Comparison of ENCODE assay signal across 1 cellular context in genomic region chr2:215311625-215312394, GRCh38.
TF ChIP-seq lines count a peak whose summit lies in the region.

ATIC (plus strand) TSS chr2:215312059; CDS start chr2:215312143, 84 bp downstream.

TF ChIP-seq in HepG2, 621 proteins besides CTCF, POLR2A, EP300 and RAD21 (continued from another document and continues in another):
- TF ChIP-seq, protein P1, sequence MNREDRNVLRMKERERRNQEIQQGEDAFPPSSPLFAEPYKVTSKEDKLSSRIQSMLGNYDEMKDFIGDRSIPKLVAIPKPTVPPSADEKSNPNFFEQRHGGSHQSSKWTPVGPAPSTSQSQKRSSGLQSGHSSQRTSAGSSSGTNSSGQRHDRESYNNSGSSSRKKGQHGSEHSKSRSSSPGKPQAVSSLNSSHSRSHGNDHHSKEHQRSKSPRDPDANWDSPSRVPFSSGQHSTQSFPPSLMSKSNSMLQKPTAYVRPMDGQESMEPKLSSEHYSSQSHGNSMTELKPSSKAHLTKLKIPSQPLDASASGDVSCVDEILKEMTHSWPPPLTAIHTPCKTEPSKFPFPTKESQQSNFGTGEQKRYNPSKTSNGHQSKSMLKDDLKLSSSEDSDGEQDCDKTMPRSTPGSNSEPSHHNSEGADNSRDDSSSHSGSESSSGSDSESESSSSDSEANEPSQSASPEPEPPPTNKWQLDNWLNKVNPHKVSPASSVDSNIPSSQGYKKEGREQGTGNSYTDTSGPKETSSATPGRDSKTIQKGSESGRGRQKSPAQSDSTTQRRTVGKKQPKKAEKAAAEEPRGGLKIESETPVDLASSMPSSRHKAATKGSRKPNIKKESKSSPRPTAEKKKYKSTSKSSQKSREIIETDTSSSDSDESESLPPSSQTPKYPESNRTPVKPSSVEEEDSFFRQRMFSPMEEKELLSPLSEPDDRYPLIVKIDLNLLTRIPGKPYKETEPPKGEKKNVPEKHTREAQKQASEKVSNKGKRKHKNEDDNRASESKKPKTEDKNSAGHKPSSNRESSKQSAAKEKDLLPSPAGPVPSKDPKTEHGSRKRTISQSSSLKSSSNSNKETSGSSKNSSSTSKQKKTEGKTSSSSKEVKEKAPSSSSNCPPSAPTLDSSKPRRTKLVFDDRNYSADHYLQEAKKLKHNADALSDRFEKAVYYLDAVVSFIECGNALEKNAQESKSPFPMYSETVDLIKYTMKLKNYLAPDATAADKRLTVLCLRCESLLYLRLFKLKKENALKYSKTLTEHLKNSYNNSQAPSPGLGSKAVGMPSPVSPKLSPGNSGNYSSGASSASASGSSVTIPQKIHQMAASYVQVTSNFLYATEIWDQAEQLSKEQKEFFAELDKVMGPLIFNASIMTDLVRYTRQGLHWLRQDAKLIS (CRISPR knock-in tag; IDR thresholded peaks at IDR 0.05), result no peak; the same call in 1 of the 2 replicates
- no peak for TF ChIP-seq HHEX (CRISPR knock-in tag; IDR thresholded peaks at IDR 0.05)
- TF ChIP-seq ZNF260 (CRISPR knock-in tag; IDR thresholded peaks at IDR 0.05; ENCODE audit: borderline replicate concordance, low read depth), result 0 out of 2 replicates have a peak, but pooled peaks have one; percentile 87
- TF ChIP-seq ZNF570 (CRISPR knock-in tag; IDR thresholded peaks at IDR 0.05; ENCODE audit: borderline replicate concordance), result peak; percentile 99
- TF ChIP-seq ZNF230 (CRISPR knock-in tag; IDR thresholded peaks at IDR 0.05), result peak; percentile 99
- peak; percentile 78; the same call in 1 of the 2 replicates for TF ChIP-seq TEAD2 (CRISPR knock-in tag; IDR thresholded peaks at IDR 0.05)
- TF ChIP-seq ZNF7 (CRISPR knock-in tag; IDR thresholded peaks at IDR 0.05), result peak; percentile 2; the same call in 1 of the 2 replicates
- TF ChIP-seq, protein P2, sequence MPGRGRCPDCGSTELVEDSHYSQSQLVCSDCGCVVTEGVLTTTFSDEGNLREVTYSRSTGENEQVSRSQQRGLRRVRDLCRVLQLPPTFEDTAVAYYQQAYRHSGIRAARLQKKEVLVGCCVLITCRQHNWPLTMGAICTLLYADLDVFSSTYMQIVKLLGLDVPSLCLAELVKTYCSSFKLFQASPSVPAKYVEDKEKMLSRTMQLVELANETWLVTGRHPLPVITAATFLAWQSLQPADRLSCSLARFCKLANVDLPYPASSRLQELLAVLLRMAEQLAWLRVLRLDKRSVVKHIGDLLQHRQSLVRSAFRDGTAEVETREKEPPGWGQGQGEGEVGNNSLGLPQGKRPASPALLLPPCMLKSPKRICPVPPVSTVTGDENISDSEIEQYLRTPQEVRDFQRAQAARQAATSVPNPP (CRISPR knock-in tag; IDR thresholded peaks at IDR 0.05), result peak; percentile 99
- peak; percentile 93 for TF ChIP-seq ELF1 (CRISPR knock-in tag; IDR thresholded peaks at IDR 0.05)
- no peak for TF ChIP-seq ZNF282 (IDR thresholded peaks at IDR 0.05; ENCODE audit: partially characterized antibody)
- TF ChIP-seq, protein P3, sequence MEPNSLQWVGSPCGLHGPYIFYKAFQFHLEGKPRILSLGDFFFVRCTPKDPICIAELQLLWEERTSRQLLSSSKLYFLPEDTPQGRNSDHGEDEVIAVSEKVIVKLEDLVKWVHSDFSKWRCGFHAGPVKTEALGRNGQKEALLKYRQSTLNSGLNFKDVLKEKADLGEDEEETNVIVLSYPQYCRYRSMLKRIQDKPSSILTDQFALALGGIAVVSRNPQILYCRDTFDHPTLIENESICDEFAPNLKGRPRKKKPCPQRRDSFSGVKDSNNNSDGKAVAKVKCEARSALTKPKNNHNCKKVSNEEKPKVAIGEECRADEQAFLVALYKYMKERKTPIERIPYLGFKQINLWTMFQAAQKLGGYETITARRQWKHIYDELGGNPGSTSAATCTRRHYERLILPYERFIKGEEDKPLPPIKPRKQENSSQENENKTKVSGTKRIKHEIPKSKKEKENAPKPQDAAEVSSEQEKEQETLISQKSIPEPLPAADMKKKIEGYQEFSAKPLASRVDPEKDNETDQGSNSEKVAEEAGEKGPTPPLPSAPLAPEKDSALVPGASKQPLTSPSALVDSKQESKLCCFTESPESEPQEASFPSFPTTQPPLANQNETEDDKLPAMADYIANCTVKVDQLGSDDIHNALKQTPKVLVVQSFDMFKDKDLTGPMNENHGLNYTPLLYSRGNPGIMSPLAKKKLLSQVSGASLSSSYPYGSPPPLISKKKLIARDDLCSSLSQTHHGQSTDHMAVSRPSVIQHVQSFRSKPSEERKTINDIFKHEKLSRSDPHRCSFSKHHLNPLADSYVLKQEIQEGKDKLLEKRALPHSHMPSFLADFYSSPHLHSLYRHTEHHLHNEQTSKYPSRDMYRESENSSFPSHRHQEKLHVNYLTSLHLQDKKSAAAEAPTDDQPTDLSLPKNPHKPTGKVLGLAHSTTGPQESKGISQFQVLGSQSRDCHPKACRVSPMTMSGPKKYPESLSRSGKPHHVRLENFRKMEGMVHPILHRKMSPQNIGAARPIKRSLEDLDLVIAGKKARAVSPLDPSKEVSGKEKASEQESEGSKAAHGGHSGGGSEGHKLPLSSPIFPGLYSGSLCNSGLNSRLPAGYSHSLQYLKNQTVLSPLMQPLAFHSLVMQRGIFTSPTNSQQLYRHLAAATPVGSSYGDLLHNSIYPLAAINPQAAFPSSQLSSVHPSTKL (CRISPR knock-in tag; IDR thresholded peaks at IDR 0.05), result peak; percentile 88
- TF ChIP-seq ZNF607 (CRISPR knock-in tag; IDR thresholded peaks at IDR 0.05; ENCODE audit: borderline replicate concordance), result peak; percentile 98
- TF ChIP-seq MXI1 (IDR thresholded peaks at IDR 0.05; ENCODE audit: borderline replicate concordance, low read depth, low read length), result peak; percentile 99; the same call in 2 of the 3 replicates
- TF ChIP-seq ZNF543 (CRISPR knock-in tag; IDR thresholded peaks at IDR 0.05), result peak; percentile 92
- peak; percentile 98 for TF ChIP-seq ZNF343 (CRISPR knock-in tag; IDR thresholded peaks at IDR 0.05)
- TF ChIP-seq ZNF652 (CRISPR knock-in tag; IDR thresholded peaks at IDR 0.05; ENCODE audit: borderline replicate concordance, low read depth), result no peak
- peak; percentile 95 for TF ChIP-seq NFATC3 (CRISPR knock-in tag; IDR thresholded peaks at IDR 0.05)
- no peak for TF ChIP-seq HMGA1 (CRISPR knock-in tag; conservative IDR thresholded peaks at IDR 0.05)
- peak; percentile 97 for TF ChIP-seq ZFP90 (CRISPR knock-in tag; IDR thresholded peaks at IDR 0.05; ENCODE audit: borderline replicate concordance)
- TF ChIP-seq FOXP1 (IDR thresholded peaks at IDR 0.05), result no peak
- peak; percentile 22; the same call in 1 of the 2 replicates for TF ChIP-seq FOXP1 (CRISPR knock-in tag; IDR thresholded peaks at IDR 0.05)
- peak; percentile 92; the same call in 1 of the 2 replicates for TF ChIP-seq ZBTB8A (CRISPR knock-in tag; IDR thresholded peaks at IDR 0.05; ENCODE audit: borderline replicate concordance, low read depth)
- peak; percentile 100 for TF ChIP-seq ZNF205 (CRISPR knock-in tag; IDR thresholded peaks at IDR 0.05)
- peak; percentile 99 for TF ChIP-seq ZNF556 (CRISPR knock-in tag; IDR thresholded peaks at IDR 0.05; ENCODE audit: borderline replicate concordance)
- no peak for TF ChIP-seq TCF7 (IDR thresholded peaks at IDR 0.05; ENCODE audit: low read depth)
- TF ChIP-seq HOXA5 (CRISPR knock-in tag; IDR thresholded peaks at IDR 0.05), result peak; percentile 93; the same call in 1 of the 2 replicates
- TF ChIP-seq, protein P4, sequence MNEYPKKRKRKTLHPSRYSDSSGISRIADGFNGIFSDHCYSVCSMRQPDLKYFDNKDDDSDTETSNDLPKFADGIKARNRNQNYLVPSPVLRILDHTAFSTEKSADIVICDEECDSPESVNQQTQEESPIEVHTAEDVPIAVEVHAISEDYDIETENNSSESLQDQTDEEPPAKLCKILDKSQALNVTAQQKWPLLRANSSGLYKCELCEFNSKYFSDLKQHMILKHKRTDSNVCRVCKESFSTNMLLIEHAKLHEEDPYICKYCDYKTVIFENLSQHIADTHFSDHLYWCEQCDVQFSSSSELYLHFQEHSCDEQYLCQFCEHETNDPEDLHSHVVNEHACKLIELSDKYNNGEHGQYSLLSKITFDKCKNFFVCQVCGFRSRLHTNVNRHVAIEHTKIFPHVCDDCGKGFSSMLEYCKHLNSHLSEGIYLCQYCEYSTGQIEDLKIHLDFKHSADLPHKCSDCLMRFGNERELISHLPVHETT (CRISPR knock-in tag; conservative IDR thresholded peaks at IDR 0.05), result peak; percentile 94
- TF ChIP-seq NR1H2 (CRISPR knock-in tag; IDR thresholded peaks at IDR 0.05; ENCODE audit: borderline replicate concordance, low read depth), result peak; percentile 74; the same call in 1 of the 2 replicates
- TF ChIP-seq BRCA1 (CRISPR knock-in tag; IDR thresholded peaks at IDR 0.05), result no peak
- TF ChIP-seq DNMT3B (CRISPR knock-in tag; conservative IDR thresholded peaks at IDR 0.05), result no peak
- no peak for TF ChIP-seq ZNF326 (CRISPR knock-in tag; IDR thresholded peaks at IDR 0.05; ENCODE audit: borderline replicate concordance)
- peak; percentile 86; the same call in 1 of the 2 replicates for TF ChIP-seq RFXANK (CRISPR knock-in tag; IDR thresholded peaks at IDR 0.05)
- peak; percentile 32 for TF ChIP-seq SRSF1 (optimal IDR thresholded peaks at IDR 0.05; ENCODE audit: low read depth, low read length)
- TF ChIP-seq, protein P5, sequence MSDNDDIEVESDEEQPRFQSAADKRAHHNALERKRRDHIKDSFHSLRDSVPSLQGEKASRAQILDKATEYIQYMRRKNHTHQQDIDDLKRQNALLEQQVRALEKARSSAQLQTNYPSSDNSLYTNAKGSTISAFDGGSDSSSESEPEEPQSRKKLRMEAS (IDR thresholded peaks at IDR 0.05), result peak; percentile 100
- no peak; the same call in 1 of the 2 replicates for TF ChIP-seq ZBTB44 (CRISPR knock-in tag; IDR thresholded peaks at IDR 0.05)
- TF ChIP-seq CHD4 (IDR thresholded peaks at IDR 0.05; ENCODE audit: borderline replicate concordance, low read length), result no peak
- 0 out of 2 replicates have a peak, but pooled peaks have one; percentile 63 for TF ChIP-seq ZNF672 (CRISPR knock-in tag; IDR thresholded peaks at IDR 0.05)
- peak; percentile 98 for TF ChIP-seq ZNF883 (CRISPR knock-in tag; IDR thresholded peaks at IDR 0.05; ENCODE audit: not compliant biosample characterization)
- TF ChIP-seq ZNF646 (CRISPR knock-in tag; IDR thresholded peaks at IDR 0.05), result peak; percentile 52; the same call in 1 of the 2 replicates
- peak; percentile 96 for TF ChIP-seq USF2 (IDR thresholded peaks at IDR 0.05; ENCODE audit: low read depth, low read length)
- TF ChIP-seq USF2 (CRISPR knock-in tag; IDR thresholded peaks at IDR 0.05; ENCODE audit: borderline replicate concordance), result peak; percentile 97
- TF ChIP-seq NR2F2 (IDR thresholded peaks at IDR 0.05; ENCODE audit: borderline replicate concordance, low read depth), result peak; percentile 20; the same call in 1 of the 2 replicates
